1 cellular context compared by ENCODE assay signal in genomic region chr19:39506944-39507714, GRCh38.
TF ChIP-seq lines count a peak whose summit lies in the region.

No MANE protein-coding gene starts in this region.

TF ChIP-seq in GM12878, 131 proteins besides CTCF, POLR2A, EP300 and RAD21:
- TF ChIP-seq MYB (IDR thresholded peaks at IDR 0.05; ENCODE audit: borderline replicate concordance, low read depth, low read length) (no peak), SUZ12 (IDR thresholded peaks at IDR 0.05; ENCODE audit: unreplicated experiment) (no peak), BMI1 (IDR thresholded peaks at IDR 0.05; ENCODE audit: borderline replicate concordance) (no peak), IRF4 (IDR thresholded peaks at IDR 0.05; ENCODE audit: low read depth, low read length) (no peak), RB1 (IDR thresholded peaks at IDR 0.05; ENCODE audit: borderline replicate concordance) (0 out of 2 replicates have a peak, but pooled peaks have one; percentile 37), EGR1 (IDR thresholded peaks at IDR 0.05; ENCODE audit: borderline replicate concordance in 1 of 2, low read depth in 2 of 2, low read length in 2 of 2) (0 out of 3 replicates have a peak, but pooled peaks of 1 of the 2 experiments have one; percentile 26), BHLHE40 (IDR thresholded peaks at IDR 0.05; ENCODE audit: borderline replicate concordance in 1 of 2, low read depth in 2 of 2, low read length in 1 of 2) (peak; percentile 89 to 98), ZNF687 (IDR thresholded peaks at IDR 0.05) (peak; percentile 76; the same call in 1 of the 2 replicates), PBX3 (IDR thresholded peaks at IDR 0.05; ENCODE audit: insufficient replicate concordance, low read depth, low read length) (no peak), SIN3A (IDR thresholded peaks at IDR 0.05; ENCODE audit: low read depth, low read length) (0 out of 2 replicates have a peak, but pooled peaks have one; percentile 19), GATAD2B (conservative IDR thresholded peaks at IDR 0.05; ENCODE audit: low read depth) (peak; percentile 68; the same call in 1 of the 2 replicates), FOXK2 (IDR thresholded peaks at IDR 0.05) (no peak), HDAC2 (IDR thresholded peaks at IDR 0.05) (no peak), NRF1 (conservative IDR thresholded peaks at IDR 0.05; ENCODE audit: low read depth, low read length) (0 out of 2 replicates have a peak, but pooled peaks have one; percentile 24), IKZF1 (conservative IDR thresholded peaks at IDR 0.05) (peak; percentile 79), POLR2AphosphoS5 (IDR thresholded peaks at IDR 0.05; ENCODE audit: low read length) (no peak), BACH1 (IDR thresholded peaks at IDR 0.05; ENCODE audit: borderline replicate concordance) (no peak), YBX1 (IDR thresholded peaks at IDR 0.05) (no peak), ZNF384 (IDR thresholded peaks at IDR 0.05; ENCODE audit: borderline replicate concordance, low read depth, low read length) (no peak), TCF12 (IDR thresholded peaks at IDR 0.05; ENCODE audit: low read depth, low read length) (no peak), HDAC6 (IDR thresholded peaks at IDR 0.05; ENCODE audit: unreplicated experiment) (peak; percentile 84), MAX (IDR thresholded peaks at IDR 0.05; ENCODE audit: low read depth, low read length) (peak; percentile 62; the same call in 1 of the 2 replicates), NBN (IDR thresholded peaks at IDR 0.05) (no peak), NFXL1 (IDR thresholded peaks at IDR 0.05; ENCODE audit: borderline replicate concordance) (no peak), LARP7 (IDR thresholded peaks at IDR 0.05) (peak; percentile 67; the same call in 1 of the 2 replicates), PAX8 (IDR thresholded peaks at IDR 0.05) (no peak), EZH2 (IDR thresholded peaks at IDR 0.05; ENCODE audit: borderline replicate concordance, control insufficient read depth, low read depth, low read length) (no peak), USF1 (IDR thresholded peaks at IDR 0.05; ENCODE audit: borderline replicate concordance, extremely low read length, insufficient read depth, low read depth, low read length) (peak; percentile 60), SUPT20H (IDR thresholded peaks at IDR 0.05; ENCODE audit: borderline replicate concordance, control insufficient read depth, low read depth, low read length) (no peak), DPF2 (IDR thresholded peaks at IDR 0.05) (0 out of 2 replicates have a peak, but pooled peaks have one; percentile 61)
TF ChIP-seq in GM12878: peak in this region for 13.
